20 cellular contexts compared by ENCODE assay signal in genomic region chr14:98955741-98956070, GRCh38.
DNase-seq lines count a peak whose midpoint lies in the region; ATAC-seq, FAIRE-seq and TF ChIP-seq lines count a peak whose summit lies in the region.
"Had no signal": no experiment of that assay in that cellular context is flagged by ENCODE, and none has a peak within 500 bp of the region (broad histone marks: within the 10 kb centered on the region; RNA-seq: fewer than 3 reads in every experiment).

No MANE protein-coding gene starts in this region.

- no peaks in the 10 kb centered on the region for H3K27me3 ChIP-seq in bronchial epithelial cell (ENCODE audit: control insufficient read depth, insufficient read depth, low read length)
- H3K27me3 ChIP-seq in vagina, result no peaks in the 10 kb centered on the region

- H3K27ac ChIP-seq in vagina, result peak overlapping the region; percentile 79
- H3K27ac ChIP-seq: PC-9 had no signal

- TF ChIP-seq CTCF in bronchial epithelial cell (IDR thresholded peaks at IDR 0.05; ENCODE audit: insufficient read depth, low read length, severe bottlenecking) (no peak), nephron progenitor cell (IDR thresholded peaks at IDR 0.05) (no peak), vagina (IDR thresholded peaks at IDR 0.05) (no peak)

- no peaks in the 10 kb centered on the region for H3K4me1 Mint-ChIP-seq in nephron progenitor cell

- H3K36me3 ChIP-seq in bronchial epithelial cell (ENCODE audit: control insufficient read depth, insufficient read depth, low read length) (no peaks in the 10 kb centered on the region), vagina (no peaks in the 10 kb centered on the region)

- peak; percentile 36 for FAIRE-seq in bronchial epithelial cell (lab: Jason Lieb, UNC)
- FAIRE-seq: D721Med, G401.6 had no signal

- peaks cover 17% of the 10 kb centered on the region for H3K27me3 Mint-ChIP-seq in nephron progenitor cell (ENCODE audit: low read depth, poor library complexity)
- H3K27me3 Mint-ChIP-seq: CD4-positive, alpha-beta T cell had no signal

- H3K4me3 ChIP-seq in bronchial epithelial cell (ENCODE audit: low read depth, low read length), result no peak overlapping the region
- no peak overlapping the region for H3K4me3 ChIP-seq in vagina
- H3K4me3 ChIP-seq: GM23338, PC-9 had no signal

- no peaks in the 10 kb centered on the region for H3K9me3 ChIP-seq in vagina

- TF ChIP-seq POLR2A in vagina (IDR thresholded peaks at IDR 0.05), result no peak

- peak overlapping the region; percentile 3 for H3K27ac Mint-ChIP-seq in nephron progenitor cell
- H3K27ac Mint-ChIP-seq: CD4-positive, alpha-beta T cell; GM23338 had no signal

- no peak for ATAC-seq in SK-N-SH treated with all-trans-retinoic acid at 6 μM for 48 hours
- ATAC-seq: GM23338, HCT116 had no signal

- no peaks in the 10 kb centered on the region for H3K9me3 Mint-ChIP-seq in nephron progenitor cell
- H3K9me3 Mint-ChIP-seq: CD4-positive, alpha-beta T cell; GM23338 had no signal

- no peaks in the 10 kb centered on the region for H3K36me3 Mint-ChIP-seq in nephron progenitor cell (ENCODE audit: low read depth)

- peaks cover 41% of the 10 kb centered on the region for H3K4me1 ChIP-seq in vagina

- peak; percentile 42 for DNase-seq in activated CD8-positive, alpha-beta memory T cell treated with anti-CD3 and anti-CD28 coated beads, Interleukin-2, amount 50 U/mL, for 48 hours
- DNase-seq in activated CD8-positive, alpha-beta memory T cell treated with anti-CD3 and anti-CD28 coated beads, Interleukin-2, amount 50 U/mL, for 4 hours, result no peak
- DNase-seq in bronchial epithelial cell (ENCODE audit: low read depth), result no peak
- no peak for DNase-seq in nephron progenitor cell
- DNase-seq in vagina (ENCODE audit: extremely low spot score in 2 of 2), result peak in 1 of 2 donors; percentile 85
- no peak for DNase-seq in DMS53 treated with DMSO at 0.1 percent for 48 hours (lab: John Stamatoyannopoulos, UW; ENCODE audit: unreplicated experiment)
- DNase-seq: CD4-positive, alpha-beta T cell; KBM-7; MV-4-11; NCI-H1105 treated with DMSO at 0.1 percent for 48 hours; NCI-H1694; NCI-H2029 treated with DMSO at 0.1 percent for 48 hours; NCI-H526 treated with DMSO at 0.1 percent for 48 hours; PC-9; SHP77 treated with DMSO at 0.1 percent for 48 hours had no signal

- intact Hi-C loops in vagina (cut with DNase I), result no loop called here

- no peak overlapping the region for H3K4me3 Mint-ChIP-seq in nephron progenitor cell
- H3K4me3 Mint-ChIP-seq: CD4-positive, alpha-beta T cell; GM23338 had no signal

TF ChIP-seq in SK-N-SH treated with all-trans-retinoic acid at 6 μM for 48 hours, 23 proteins besides CTCF, POLR2A, EP300 and RAD21:
- TF ChIP-seq ARNTL (CRISPR knock-in tag; IDR thresholded peaks at IDR 0.05; ENCODE audit: borderline replicate concordance, low read depth), result no peak
- no peak for TF ChIP-seq CSDC2 (CRISPR knock-in tag; IDR thresholded peaks at IDR 0.05)
- TF ChIP-seq PATZ1 (CRISPR knock-in tag; IDR thresholded peaks at IDR 0.05; ENCODE audit: borderline replicate concordance), result no peak
- TF ChIP-seq TSHZ2 (CRISPR knock-in tag; IDR thresholded peaks at IDR 0.05), result no peak
- no peak for TF ChIP-seq ZNF8 (CRISPR knock-in tag; IDR thresholded peaks at IDR 0.05)
- no peak for TF ChIP-seq RARB (CRISPR knock-in tag; IDR thresholded peaks at IDR 0.05)
- TF ChIP-seq TCF4 (CRISPR knock-in tag; IDR thresholded peaks at IDR 0.05; ENCODE audit: borderline replicate concordance), result no peak
- TF ChIP-seq SNAI2 (CRISPR knock-in tag; IDR thresholded peaks at IDR 0.05), result no peak
- TF ChIP-seq CSRNP3 (CRISPR knock-in tag; IDR thresholded peaks at IDR 0.05), result no peak
- no peak for TF ChIP-seq ISL1 (CRISPR knock-in tag; IDR thresholded peaks at IDR 0.05)
- no peak for TF ChIP-seq ZNF70 (CRISPR knock-in tag; IDR thresholded peaks at IDR 0.05)
- no peak for TF ChIP-seq POU6F1 (CRISPR knock-in tag; IDR thresholded peaks at IDR 0.05; ENCODE audit: borderline replicate concordance, low read depth)
- TF ChIP-seq GLIS3 (CRISPR knock-in tag; IDR thresholded peaks at IDR 0.05), result no peak
- no peak for TF ChIP-seq OSR1 (CRISPR knock-in tag; IDR thresholded peaks at IDR 0.05)
- TF ChIP-seq BACH2 (CRISPR knock-in tag; IDR thresholded peaks at IDR 0.05; ENCODE audit: borderline replicate concordance), result no peak
- TF ChIP-seq TOX (CRISPR knock-in tag; IDR thresholded peaks at IDR 0.05; ENCODE audit: borderline replicate concordance), result no peak
